ENCODE assay signal across 1 cellular context in the genomic region with DNA sequence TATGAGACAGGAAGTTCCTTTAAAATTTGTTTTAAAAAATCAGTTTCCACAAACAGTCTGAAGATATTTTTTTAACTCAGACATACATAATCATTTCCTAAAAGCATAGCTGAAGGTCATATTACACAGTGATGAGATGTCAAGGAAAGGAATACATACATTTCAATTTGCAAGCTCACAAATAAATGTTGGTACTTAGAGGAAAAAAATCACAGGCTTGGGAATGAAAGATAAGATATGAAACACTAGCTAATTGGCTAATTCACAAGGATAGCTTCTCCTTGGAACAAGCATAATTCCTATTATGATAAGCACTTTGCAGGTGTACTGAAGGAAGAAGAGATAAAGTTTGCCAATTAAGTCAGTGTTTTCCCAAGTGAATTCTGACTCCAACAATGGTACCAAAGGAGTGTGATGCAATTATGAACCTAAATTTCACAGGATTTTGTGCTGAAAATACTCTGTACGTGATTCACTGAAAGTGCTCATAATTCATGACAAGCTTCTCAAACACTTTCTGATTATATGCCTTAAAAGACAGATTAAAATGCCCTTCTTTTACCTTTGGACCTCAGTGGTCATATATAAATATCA.
TF ChIP-seq lines count a peak whose summit lies in the region.

No MANE protein-coding gene starts in this region.

TF ChIP-seq in SK-N-SH, 30 proteins besides CTCF, POLR2A, EP300 and RAD21:
- TF ChIP-seq, protein P1, sequence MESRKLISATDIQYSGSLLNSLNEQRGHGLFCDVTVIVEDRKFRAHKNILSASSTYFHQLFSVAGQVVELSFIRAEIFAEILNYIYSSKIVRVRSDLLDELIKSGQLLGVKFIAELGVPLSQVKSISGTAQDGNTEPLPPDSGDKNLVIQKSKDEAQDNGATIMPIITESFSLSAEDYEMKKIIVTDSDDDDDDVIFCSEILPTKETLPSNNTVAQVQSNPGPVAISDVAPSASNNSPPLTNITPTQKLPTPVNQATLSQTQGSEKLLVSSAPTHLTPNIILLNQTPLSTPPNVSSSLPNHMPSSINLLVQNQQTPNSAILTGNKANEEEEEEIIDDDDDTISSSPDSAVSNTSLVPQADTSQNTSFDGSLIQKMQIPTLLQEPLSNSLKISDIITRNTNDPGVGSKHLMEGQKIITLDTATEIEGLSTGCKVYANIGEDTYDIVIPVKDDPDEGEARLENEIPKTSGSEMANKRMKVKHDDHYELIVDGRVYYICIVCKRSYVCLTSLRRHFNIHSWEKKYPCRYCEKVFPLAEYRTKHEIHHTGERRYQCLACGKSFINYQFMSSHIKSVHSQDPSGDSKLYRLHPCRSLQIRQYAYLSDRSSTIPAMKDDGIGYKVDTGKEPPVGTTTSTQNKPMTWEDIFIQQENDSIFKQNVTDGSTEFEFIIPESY (IDR thresholded peaks at IDR 0.05; ENCODE audit: borderline replicate concordance, low read depth), result no peak
- TF ChIP-seq ELF1 (IDR thresholded peaks at IDR 0.05), result no peak
- TF ChIP-seq, protein P2, sequence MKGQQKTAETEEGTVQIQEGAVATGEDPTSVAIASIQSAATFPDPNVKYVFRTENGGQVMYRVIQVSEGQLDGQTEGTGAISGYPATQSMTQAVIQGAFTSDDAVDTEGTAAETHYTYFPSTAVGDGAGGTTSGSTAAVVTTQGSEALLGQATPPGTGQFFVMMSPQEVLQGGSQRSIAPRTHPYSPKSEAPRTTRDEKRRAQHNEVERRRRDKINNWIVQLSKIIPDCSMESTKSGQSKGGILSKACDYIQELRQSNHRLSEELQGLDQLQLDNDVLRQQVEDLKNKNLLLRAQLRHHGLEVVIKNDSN (IDR thresholded peaks at IDR 0.05; ENCODE audit: borderline replicate concordance, low read depth), result no peak
- TF ChIP-seq GATA2 (CRISPR knock-in tag; IDR thresholded peaks at IDR 0.05), result no peak
- TF ChIP-seq NRF1 (IDR thresholded peaks at IDR 0.05; ENCODE audit: low read depth, low read length), result no peak
TF ChIP-seq in SK-N-SH: peak in this region for 0.
